In the genomic region with DNA sequence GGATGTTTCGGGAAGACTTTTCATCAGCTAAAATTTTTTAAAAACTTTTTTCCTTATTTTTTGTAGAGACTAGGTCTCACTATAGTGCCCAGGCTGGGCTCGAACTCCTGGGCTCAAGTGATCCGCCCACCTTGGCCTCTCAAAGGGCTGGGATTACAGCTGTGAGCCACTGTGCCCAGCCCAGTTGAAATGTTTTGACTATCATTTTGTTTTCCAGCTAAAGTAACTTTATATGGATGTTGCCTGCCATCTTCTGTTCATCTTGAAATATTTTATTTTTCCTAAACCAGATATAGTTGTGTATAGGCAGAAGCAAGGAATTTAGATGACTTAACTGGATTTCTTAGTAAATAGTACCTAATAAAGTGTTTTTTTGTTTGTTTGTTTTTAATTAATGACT, we compare ENCODE assay signal across 9 cellular contexts. TPM values are rescaled to one million over a fixed set of nuclear protein-coding genes. Genes with fewer than 3 reads are reported as not detected.
DNase-seq lines count a peak whose midpoint lies in the region; ATAC-seq and TF ChIP-seq lines count a peak whose summit lies in the region.
"Had no signal": no experiment of that assay in that cellular context is flagged by ENCODE, and none has a peak within 500 bp of the region (broad histone marks: within the 10 kb centered on the region; RNA-seq: fewer than 3 reads in every experiment).

No MANE protein-coding gene starts in this region.

- no peak overlapping the region for H4K8ac ChIP-seq in neuronal stem cell (ENCODE audit: low read depth, low read length)

- no peak overlapping the region for H2AFZ ChIP-seq in neuronal stem cell (ENCODE audit: low read length)

- H3K36me3 ChIP-seq in ascending aorta (peaks cover 0 to 10% of the 10 kb centered on the region in 2 donors), neuronal stem cell (replicated peaks in 1 of 2; ENCODE audit: control insufficient read depth in 2 of 2, insufficient read depth in 2 of 2, low read length in 2 of 2) (peaks cover 0 to 17% of the 10 kb centered on the region in 2 donors), WERI-Rb-1 (no peaks in the 10 kb centered on the region)

- H3K4me3 ChIP-seq in ascending aorta (no peak overlapping the region), neuronal stem cell (ENCODE audit: low read length in 2 of 2) (no peak overlapping the region), WERI-Rb-1 (ENCODE audit: low read depth, low read length) (no peak overlapping the region)

- no peak overlapping the region for H3K9ac ChIP-seq in neuronal stem cell (ENCODE audit: low read depth, low read length, poor library complexity)

- H3K4me2 ChIP-seq in neuronal stem cell (ENCODE audit: insufficient read depth, low read length, poor library complexity, severe bottlenecking) = no peak overlapping the region

- H2AK5ac ChIP-seq in neuronal stem cell (ENCODE audit: low read depth, low read length) = no peak overlapping the region

- H3K27ac ChIP-seq in ascending aorta (peak overlapping the region; percentile 28 to 30), neuronal stem cell (replicated peaks; ENCODE audit: low read length) (no peak overlapping the region), WERI-Rb-1 (no peak overlapping the region)

- no peaks in the 10 kb centered on the region for H3K79me1 ChIP-seq in neuronal stem cell (ENCODE audit: low read depth, low read length)

- H2BK5ac ChIP-seq in neuronal stem cell (ENCODE audit: low read length) = no peak overlapping the region

- H2BK120ac ChIP-seq in neuronal stem cell (ENCODE audit: low read depth, low read length) = no peak overlapping the region

- in situ Hi-C loops in KBM-7 (cut with MboI; ENCODE audit: low pct_unique_long_range_greater_than_20kb, low sequenced_read_pairs) = no loop called here

- no peak overlapping the region for H3K18ac ChIP-seq in neuronal stem cell (ENCODE audit: low read length)

- no CpG with 5 or more reads among the region's 3 CpGs for WGBS in neuronal stem cell (ENCODE audit: extremely low coverage in 2 of 2, insufficient read length in 2 of 2, insufficient replicate concordance in 1 of 2), 2 donors

- H3K23ac ChIP-seq in neuronal stem cell (ENCODE audit: low read depth, low read length, poor library complexity) = no peak overlapping the region

- H4K91ac ChIP-seq in neuronal stem cell (ENCODE audit: low read depth, low read length, poor library complexity) = no peak overlapping the region

- H2BK15ac ChIP-seq in neuronal stem cell (ENCODE audit: low read length) = no peak overlapping the region

- TF ChIP-seq CTCF in ascending aorta (IDR thresholded peaks at IDR 0.05) = peak; percentile 37 to 50 (median 46)
- TF ChIP-seq CTCF in WERI-Rb-1 (IDR thresholded peaks at IDR 0.05; ENCODE audit: low read depth, low read length) = no peak

- intact Hi-C loops in ascending aorta (cut with DNase I) = loop anchor here (1.0 to 2.0 kb wide), 2 partner anchors 36 to 137 kb away; no protein-coding TSS in a partner anchor
- intact Hi-C loops in left ventricle myocardium superior (cut with micrococcal nuclease) = loop anchor here (10.0 kb wide), 1 partner anchor 132 kb away; no protein-coding TSS in a partner anchor

- H3K4ac ChIP-seq in neuronal stem cell (ENCODE audit: low read length) = no peak overlapping the region

- no peaks in the 10 kb centered on the region for H3K27me3 ChIP-seq in ascending aorta
- no peaks in the 10 kb centered on the region for H3K27me3 ChIP-seq in neuronal stem cell (ENCODE audit: control insufficient read depth in 3 of 3, insufficient read depth in 3 of 3, low read depth in 1 of 3, low read length in 3 of 3)
- H3K27me3 ChIP-seq in WERI-Rb-1 (ENCODE audit: insufficient read depth, low read depth, severe bottlenecking) = no peaks in the 10 kb centered on the region

- H3K9me3 ChIP-seq in ascending aorta (no peaks in the 10 kb centered on the region), neuronal stem cell (replicated peaks in 1 of 2; ENCODE audit: control insufficient read depth in 2 of 2, insufficient read depth in 1 of 2, low read depth in 1 of 2, low read length in 2 of 2) (no peaks in the 10 kb centered on the region), WERI-Rb-1 (ENCODE audit: severe bottlenecking) (no peaks in the 10 kb centered on the region)

- no peak overlapping the region for H2BK12ac ChIP-seq in neuronal stem cell (ENCODE audit: low read length)

- H3K14ac ChIP-seq in neuronal stem cell (ENCODE audit: low read length) = no peak overlapping the region

- peak; percentile 34 for DNase-seq in KBM-7
- DNase-seq in ascending aorta (ENCODE audit: low spot score in 2 of 2) = peak in 1 of 2 donors; percentile 71
- DNase-seq in left ventricle myocardium superior = peak; percentile 62
- DNase-seq in superior temporal gyrus (ENCODE audit: extremely low spot score) = peak; percentile 72
- DNase-seq in neuronal stem cell (ENCODE audit: low spot score) = no peak
- no peak for DNase-seq in WERI-Rb-1
- DNase-seq: activated T-cell treated with anti-CD3 and anti-CD28 coated beads for 4 hours, NCI-H187 had no signal

- H3K4me1 ChIP-seq in ascending aorta (peaks cover 0 to 4% of the 10 kb centered on the region in 2 donors), neuronal stem cell (ENCODE audit: control insufficient read depth in 2 of 2, insufficient read depth in 1 of 2, low read depth in 1 of 2, low read length in 2 of 2) (no peaks in the 10 kb centered on the region)

- ATAC-seq in left ventricle myocardium superior (peak; percentile 84), GM21528 (IDR thresholded peaks at IDR 0.05; ENCODE audit: low FRiP score, unreplicated experiment) (no peak)

RNA-seq across cellular contexts. Expression of gene CAB39L, which starts 7.0 kb away (rescaled TPM):
- 30.1 TPM for total RNA-seq in ascending aorta
- total RNA-seq in left ventricle myocardium superior = 18.8 TPM
- 13.7 TPM for polyA plus RNA-seq in neuronal stem cell (2013, experiment 1 of 2)
- polyA plus RNA-seq in neuronal stem cell (2013, experiment 2 of 2) = 13.9 TPM

RNA-seq across cellular contexts. Expression of gene SETDB2, which starts 7.2 kb away (rescaled TPM):
- total RNA-seq in ascending aorta (7.2 TPM), left ventricle myocardium superior (14.8 TPM)
- 4.1 TPM for polyA plus RNA-seq in neuronal stem cell (2013, experiment 1 of 2)
- 4.3 TPM for polyA plus RNA-seq in neuronal stem cell (2013, experiment 2 of 2)

RNA-seq across cellular contexts. Expression of gene PHF11, which starts 58.9 kb away (rescaled TPM):
- total RNA-seq in ascending aorta = 57.4 TPM
- 18.6 TPM for total RNA-seq in left ventricle myocardium superior
- 4.6 TPM for polyA plus RNA-seq in neuronal stem cell (2013, experiment 1 of 2)
- polyA plus RNA-seq in neuronal stem cell (2013, experiment 2 of 2) = 4.8 TPM

Comparison
In these comparisons a context has a peak if more than half of its experiments do, and no peak if none do; other contexts are left out.
1. DNase-seq: peak in KBM-7 (single experiment), left ventricle myocardium superior (single experiment) and superior temporal gyrus (single experiment); none in neuronal stem cell (single experiment) and WERI-Rb-1 (single experiment).
2. H3K27ac ChIP-seq: peak in ascending aorta (2 of 2); none in neuronal stem cell (single experiment) and WERI-Rb-1 (single experiment).